Comparison of ENCODE assay signal across 17 cellular contexts in the genomic region with DNA sequence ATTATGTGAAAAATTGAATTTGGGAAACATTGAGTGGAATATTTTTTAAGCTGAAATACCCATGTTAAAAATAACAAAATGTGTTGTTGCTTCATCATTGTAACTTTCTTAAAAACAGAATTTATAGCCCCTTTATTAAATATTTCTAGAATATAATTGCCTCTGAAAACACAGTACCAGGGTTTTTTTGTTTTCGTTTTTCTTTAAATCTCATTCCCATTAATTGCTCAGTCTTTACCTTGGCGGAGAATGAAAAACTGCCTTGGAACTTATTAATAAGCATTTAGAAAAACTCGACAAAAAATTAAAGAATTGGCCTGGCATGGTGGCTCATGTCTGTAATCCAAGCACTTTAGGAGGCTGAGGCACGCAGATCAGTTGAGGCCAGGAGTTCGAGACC.
A peak's percentile ranks its signal among the peaks of the same experiment; 100 is the strongest.
DNase-seq lines count a peak whose midpoint lies in the region; ATAC-seq and TF ChIP-seq lines count a peak whose summit lies in the region.
"Had no signal": no experiment of that assay in that cellular context is flagged by ENCODE, and none has a peak within 500 bp of the region (broad histone marks: within the 10 kb centered on the region; RNA-seq: fewer than 3 reads in every experiment).

No MANE protein-coding gene starts in this region.

- ATAC-seq in heart right ventricle (no peak), thoracic aorta (ENCODE audit: insufficient number of reproducible peaks, low FRiP score, low read depth) (no peak), GM21515 (IDR thresholded peaks at IDR 0.05; ENCODE audit: unreplicated experiment) (no peak), foreskin keratinocyte (no peak)

- H4K20me1 ChIP-seq in fibroblast of lung (ENCODE audit: control insufficient read depth, extremely low read depth, insufficient read depth, low read length): no peaks in the 10 kb centered on the region

- H3K9me3 ChIP-seq in heart right ventricle (no peaks in the 10 kb centered on the region), right atrium auricular region (no peaks in the 10 kb centered on the region), fibroblast of lung (ENCODE audit: control insufficient read depth, insufficient read depth, low read depth, low read length) (no peaks in the 10 kb centered on the region), thoracic aorta (no peaks in the 10 kb centered on the region)
- H3K9me3 ChIP-seq: HAP-1 had no signal

- H3K9ac ChIP-seq in fibroblast of lung (ENCODE audit: insufficient read depth, low read length): no peak overlapping the region

- intact Hi-C loops in heart right ventricle (cut with DNase I): loop anchor here in 2 of 10 donors (10.0 kb wide), 2 partner anchors 50 to 200 kb away; no protein-coding TSS in a partner anchor

- no peaks in the 10 kb centered on the region for H3K79me2 ChIP-seq in fibroblast of lung (ENCODE audit: control insufficient read depth, insufficient read depth, low read length)

- no peaks in the 10 kb centered on the region for H3K36me3 ChIP-seq in heart right ventricle
- H3K36me3 ChIP-seq in right atrium auricular region: no peaks in the 10 kb centered on the region
- H3K36me3 ChIP-seq in fibroblast of lung (ENCODE audit: control insufficient read depth, insufficient read depth, low read length): no peaks in the 10 kb centered on the region
- no peaks in the 10 kb centered on the region for H3K36me3 ChIP-seq in thoracic aorta
- H3K36me3 ChIP-seq: HAP-1 had no signal

- 92 to 95% methylated on average over 5 of the region's 5 CpGs for WGBS in heart right ventricle, 2 donors

- H3K4me1 ChIP-seq in heart right ventricle (peaks cover 0 to 21% (median 11%) of the 10 kb centered on the region in 9 donors), right atrium auricular region (peaks cover 0 to 11% of the 10 kb centered on the region in 2 donors), fibroblast of lung (ENCODE audit: control insufficient read depth, extremely low read depth, insufficient read depth, low read length) (peaks cover 17% of the 10 kb centered on the region), thoracic aorta (ENCODE audit: control insufficient read depth in 1 of 2, low read depth in 2 of 2) (peaks cover 23 to 64% of the 10 kb centered on the region in 2 donors), foreskin keratinocyte (no peaks in the 10 kb centered on the region)

- H3K27me3 ChIP-seq in heart right ventricle: no peaks in the 10 kb centered on the region
- no peaks in the 10 kb centered on the region for H3K27me3 ChIP-seq in right atrium auricular region
- no peaks in the 10 kb centered on the region for H3K27me3 ChIP-seq in fibroblast of lung (ENCODE audit: control insufficient read depth, insufficient read depth, low read length)
- no peaks in the 10 kb centered on the region for H3K27me3 ChIP-seq in thoracic aorta (replicated peaks; ENCODE audit: insufficient read depth)
- no peaks in the 10 kb centered on the region for H3K27me3 ChIP-seq in foreskin keratinocyte

- no peak for TF ChIP-seq CTCF in heart right ventricle (IDR thresholded peaks at IDR 0.05)
- no peak for TF ChIP-seq CTCF in right atrium auricular region (IDR thresholded peaks at IDR 0.05)
- no peak for TF ChIP-seq CTCF in fibroblast of lung (conservative IDR thresholded peaks at IDR 0.05 in 1 of 2, IDR thresholded peaks at IDR 0.05 in 1 of 2; ENCODE audit: low read depth in 1 of 2, low read length in 2 of 2)
- TF ChIP-seq CTCF in thoracic aorta (IDR thresholded peaks at IDR 0.05): no peak
- TF ChIP-seq CTCF in foreskin keratinocyte (conservative IDR thresholded peaks at IDR 0.05): no peak

- no peak overlapping the region for H3K4me2 ChIP-seq in fibroblast of lung (ENCODE audit: extremely low read depth, insufficient read depth, low read length)

- H3K4me3 ChIP-seq in heart right ventricle: no peak overlapping the region
- H3K4me3 ChIP-seq in right atrium auricular region: no peak overlapping the region
- H3K4me3 ChIP-seq in fibroblast of lung (replicated peaks in 1 of 4; ENCODE audit: control extremely low read depth in 1 of 4, insufficient read depth in 1 of 4, low read depth in 3 of 4, low read length in 4 of 4): no peak overlapping the region
- H3K4me3 ChIP-seq in thoracic aorta: no peak overlapping the region
- H3K4me3 ChIP-seq: HAP-1 had no signal

- no peak for DNase-seq in heart right ventricle
- no peak for DNase-seq in right atrium auricular region (ENCODE audit: low spot score)
- DNase-seq in fibroblast of lung (ENCODE audit: low read depth in 2 of 2): no peak
- no peak for DNase-seq in thoracic aorta (ENCODE audit: low spot score)
- no peak for DNase-seq in foreskin keratinocyte
- no peak for DNase-seq in NCI-H226
- DNase-seq in stimulated activated CD4-positive, alpha-beta T cell treated with anti-CD3 and anti-CD28 coated beads, Interleukin-12 subunit alpha, Interleukin-12 subunit beta, amount 100 ng/mL, for 4 hours: no peak
- DNase-seq: KBM-7; NCI-H1105; NCI-H1694; NCI-H2081 treated with DMSO at 0.1 percent for 48 hours; NCI-H510A; NCI-H748 treated with DMSO at 0.1 percent for 48 hours; NK-92 treated with Interleukin-12 subunit alpha and Interleukin-12 subunit beta, amount 100 ng/mL, for 24 hours; Right ventricle myocardium superior had no signal

- H2AFZ ChIP-seq in fibroblast of lung (ENCODE audit: low read length): no peak overlapping the region

- H3K27ac ChIP-seq in heart right ventricle (peak overlapping the region in 8 of 10 donors; percentile 15 to 69 (median 38)), right atrium auricular region (no peak overlapping the region), fibroblast of lung (ENCODE audit: insufficient read depth, low read length) (peak overlapping the region; percentile 8), thoracic aorta (peak overlapping the region; percentile 68 to 77), foreskin keratinocyte (no peak overlapping the region)

Comparison
In these comparisons a context has a peak if more than half of its experiments do, and no peak if none do; other contexts are left out.
1. H3K27ac ChIP-seq: peak in heart right ventricle (8 of 10), fibroblast of lung (single experiment) and thoracic aorta (2 of 2); none in right atrium auricular region (0 of 2) and foreskin keratinocyte (single experiment).